Comparison of ENCODE assay signal across 14 cellular contexts in genomic region chr1:91819038-91819788, GRCh38.
DNase-seq lines count a peak whose midpoint lies in the region; ATAC-seq and TF ChIP-seq lines count a peak whose summit lies in the region.
"Had no signal": no experiment of that assay in that cellular context is flagged by ENCODE, and none has a peak within 500 bp of the region (broad histone marks: within the 10 kb centered on the region; RNA-seq: fewer than 3 reads in every experiment).

No MANE protein-coding gene starts in this region.

- peak overlapping the region; percentile 25 for H3K4me2 ChIP-seq in smooth muscle cell
- H3K4me2 ChIP-seq: SK-N-SH had no signal

- H3K27ac Mint-ChIP-seq in WTC11, result peak overlapping the region; percentile 45; the same call in 1 of the 2 replicates
- H3K27ac Mint-ChIP-seq: activated naive CD8-positive, alpha-beta T cell had no signal

- TF ChIP-seq CTCF in WTC11 (IDR thresholded peaks at IDR 0.05) (no peak), smooth muscle cell (IDR thresholded peaks at IDR 0.05; ENCODE audit: borderline replicate concordance, insufficient read depth, poor library complexity, severe bottlenecking) (no peak)

- H3K4me3 ChIP-seq in smooth muscle cell, result no peak overlapping the region
- H3K4me3 ChIP-seq: BLaER1 had no signal

- intact Hi-C loops in left colon (cut with DNase I, micrococcal nuclease), result no loop called here

- peaks cover 16% of the 10 kb centered on the region for H3K4me1 Mint-ChIP-seq in WTC11

- H3K27me3 Mint-ChIP-seq in WTC11 (ENCODE audit: low read depth), result no peaks in the 10 kb centered on the region
- H3K27me3 Mint-ChIP-seq: activated naive CD8-positive, alpha-beta T cell had no signal

- H3K27me3 ChIP-seq in smooth muscle cell (ENCODE audit: low read depth), result no peaks in the 10 kb centered on the region
- H3K27me3 ChIP-seq: BLaER1 had no signal

- CTCF ChIA-PET in HEK293T (lab: Yijun Ruan, JAX) (interaction anchor here (0.5 to 0.8 kb wide), 2 partner anchors 10 to 1383 kb away, joined by 3 to 4 read pairs; no protein-coding TSS in a partner anchor), WTC11 (lab: Charles Lee) (no interaction called here)

- no peaks in the 10 kb centered on the region for H3K36me3 Mint-ChIP-seq in WTC11
- H3K36me3 Mint-ChIP-seq: activated naive CD8-positive, alpha-beta T cell had no signal

- H3K4me1 ChIP-seq in smooth muscle cell (ENCODE audit: low read depth), result peaks cover 21% of the 10 kb centered on the region

- H3K36me3 ChIP-seq in smooth muscle cell (ENCODE audit: low read depth), result no peaks in the 10 kb centered on the region
- H3K36me3 ChIP-seq: BLaER1 had no signal

- WGBS in smooth muscle cell (ENCODE audit: low lambda C conversion rate), result 73% methylated on average over 11 of the region's 11 CpGs

- H3K79me2 ChIP-seq in smooth muscle cell (ENCODE audit: low read depth), result peaks cover 87% of the 10 kb centered on the region

- no peak for ATAC-seq in WTC11
- peak; percentile 34 for ATAC-seq in left colon
- ATAC-seq in HG03457 (IDR thresholded peaks at IDR 0.05; ENCODE audit: unreplicated experiment), result no peak
- ATAC-seq in GM21737 (IDR thresholded peaks at IDR 0.05; ENCODE audit: unreplicated experiment), result no peak
- ATAC-seq in HG02763 (IDR thresholded peaks at IDR 0.05; ENCODE audit: unreplicated experiment), result no peak

- no peak overlapping the region for H2AFZ ChIP-seq in smooth muscle cell (ENCODE audit: low read depth)

- POLR2A ChIA-PET in HEK293T (lab: Yijun Ruan, JAX) (interaction anchor here (0.6 to 1.4 kb wide), 3 partner anchors 11 to 318 kb away, joined by 3 to 4 read pairs (median 3); no protein-coding TSS in a partner anchor), WTC11 (lab: Charles Lee) (no interaction called here)

- H3K4me3 Mint-ChIP-seq in WTC11, result no peak overlapping the region
- H3K4me3 Mint-ChIP-seq: activated naive CD8-positive, alpha-beta T cell had no signal

- peak overlapping the region; percentile 26 for H3K27ac ChIP-seq in smooth muscle cell (ENCODE audit: low read depth)
- H3K27ac ChIP-seq: BLaER1 had no signal

- H3K9ac ChIP-seq in smooth muscle cell (ENCODE audit: low read depth), result no peak overlapping the region
- H3K9ac ChIP-seq: BLaER1, SK-N-SH had no signal

- H3F3A ChIP-seq in smooth muscle cell (ENCODE audit: low read depth), result peaks cover 9% of the 10 kb centered on the region

- no peaks in the 10 kb centered on the region for H3K9me3 Mint-ChIP-seq in WTC11

- no peak for DNase-seq in HEK293T (ENCODE audit: extremely low spot score)
- DNase-seq in WTC11 (ENCODE audit: low spot score), result no peak
- DNase-seq in left colon, result no peak
- no peak for DNase-seq in smooth muscle cell (lab: John Stamatoyannopoulos, UW; ENCODE audit: unreplicated experiment)
- DNase-seq in NCI-H446 treated with DMSO at 0.1 percent for 48 hours (lab: John Stamatoyannopoulos, UW), result no peak
- DNase-seq: KG1; NCI-H1436; SK-N-SH; stimulated activated CD8-positive, alpha-beta memory T cell treated with anti-CD3 and anti-CD28 coated beads, Interleukin-4, amount 100 ng/mL, for 48 hours had no signal

- H4K20me1 ChIP-seq in smooth muscle cell (ENCODE audit: low read depth), result peaks cover 46% of the 10 kb centered on the region
- H4K20me1 ChIP-seq: BLaER1 had no signal

- no peaks in the 10 kb centered on the region for H3K9me3 ChIP-seq in smooth muscle cell (replicated peaks; ENCODE audit: low read depth)
- H3K9me3 ChIP-seq: BLaER1, SK-N-SH had no signal

TF ChIP-seq in HEK293T, 16 proteins besides CTCF, POLR2A, EP300 and RAD21:
- TF ChIP-seq CTBP1 (IDR thresholded peaks at IDR 0.05; ENCODE audit: borderline replicate concordance), result peak; percentile 54; the same call in 1 of the 2 replicates
- TF ChIP-seq, protein P1, sequence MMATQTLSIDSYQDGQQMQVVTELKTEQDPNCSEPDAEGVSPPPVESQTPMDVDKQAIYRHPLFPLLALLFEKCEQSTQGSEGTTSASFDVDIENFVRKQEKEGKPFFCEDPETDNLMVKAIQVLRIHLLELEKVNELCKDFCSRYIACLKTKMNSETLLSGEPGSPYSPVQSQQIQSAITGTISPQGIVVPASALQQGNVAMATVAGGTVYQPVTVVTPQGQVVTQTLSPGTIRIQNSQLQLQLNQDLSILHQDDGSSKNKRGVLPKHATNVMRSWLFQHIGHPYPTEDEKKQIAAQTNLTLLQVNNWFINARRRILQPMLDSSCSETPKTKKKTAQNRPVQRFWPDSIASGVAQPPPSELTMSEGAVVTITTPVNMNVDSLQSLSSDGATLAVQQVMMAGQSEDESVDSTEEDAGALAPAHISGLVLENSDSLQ (IDR thresholded peaks at IDR 0.05), result peak; percentile 97
- no peak for TF ChIP-seq L3MBTL2 (conservative IDR thresholded peaks at IDR 0.05)
- TF ChIP-seq ZNF384 (IDR thresholded peaks at IDR 0.05), result peak; percentile 76
- TF ChIP-seq LEF1 (IDR thresholded peaks at IDR 0.05; ENCODE audit: borderline replicate concordance), result no peak
- no peak for TF ChIP-seq FOXA1 (IDR thresholded peaks at IDR 0.05)

TF ChIP-seq in WTC11, 78 proteins besides CTCF, POLR2A, EP300 and RAD21 (continues in another document):
- TF ChIP-seq FOXK1 (CRISPR knock-in tag; IDR thresholded peaks at IDR 0.05) (no peak), ETV6 (CRISPR knock-in tag; IDR thresholded peaks at IDR 0.05) (no peak), TCF7 (CRISPR knock-in tag; IDR thresholded peaks at IDR 0.05; ENCODE audit: low read depth) (no peak), AFF4 (CRISPR knock-in tag; IDR thresholded peaks at IDR 0.05; ENCODE audit: borderline replicate concordance) (no peak), KAT7 (CRISPR knock-in tag; IDR thresholded peaks at IDR 0.05; ENCODE audit: borderline replicate concordance) (no peak), ELF4 (CRISPR knock-in tag; IDR thresholded peaks at IDR 0.05; ENCODE audit: low read depth) (no peak)
- TF ChIP-seq, protein P2, sequence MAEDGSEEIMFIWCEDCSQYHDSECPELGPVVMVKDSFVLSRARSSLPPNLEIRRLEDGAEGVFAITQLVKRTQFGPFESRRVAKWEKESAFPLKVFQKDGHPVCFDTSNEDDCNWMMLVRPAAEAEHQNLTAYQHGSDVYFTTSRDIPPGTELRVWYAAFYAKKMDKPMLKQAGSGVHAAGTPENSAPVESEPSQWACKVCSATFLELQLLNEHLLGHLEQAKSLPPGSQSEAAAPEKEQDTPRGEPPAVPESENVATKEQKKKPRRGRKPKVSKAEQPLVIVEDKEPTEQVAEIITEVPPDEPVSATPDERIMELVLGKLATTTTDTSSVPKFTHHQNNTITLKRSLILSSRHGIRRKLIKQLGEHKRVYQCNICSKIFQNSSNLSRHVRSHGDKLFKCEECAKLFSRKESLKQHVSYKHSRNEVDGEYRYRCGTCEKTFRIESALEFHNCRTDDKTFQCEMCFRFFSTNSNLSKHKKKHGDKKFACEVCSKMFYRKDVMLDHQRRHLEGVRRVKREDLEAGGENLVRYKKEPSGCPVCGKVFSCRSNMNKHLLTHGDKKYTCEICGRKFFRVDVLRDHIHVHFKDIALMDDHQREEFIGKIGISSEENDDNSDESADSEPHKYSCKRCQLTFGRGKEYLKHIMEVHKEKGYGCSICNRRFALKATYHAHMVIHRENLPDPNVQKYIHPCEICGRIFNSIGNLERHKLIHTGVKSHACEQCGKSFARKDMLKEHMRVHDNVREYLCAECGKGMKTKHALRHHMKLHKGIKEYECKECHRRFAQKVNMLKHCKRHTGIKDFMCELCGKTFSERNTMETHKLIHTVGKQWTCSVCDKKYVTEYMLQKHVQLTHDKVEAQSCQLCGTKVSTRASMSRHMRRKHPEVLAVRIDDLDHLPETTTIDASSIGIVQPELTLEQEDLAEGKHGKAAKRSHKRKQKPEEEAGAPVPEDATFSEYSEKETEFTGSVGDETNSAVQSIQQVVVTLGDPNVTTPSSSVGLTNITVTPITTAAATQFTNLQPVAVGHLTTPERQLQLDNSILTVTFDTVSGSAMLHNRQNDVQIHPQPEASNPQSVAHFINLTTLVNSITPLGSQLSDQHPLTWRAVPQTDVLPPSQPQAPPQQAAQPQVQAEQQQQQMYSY (CRISPR knock-in tag; IDR thresholded peaks at IDR 0.05), result no peak
- TF ChIP-seq, protein P3, sequence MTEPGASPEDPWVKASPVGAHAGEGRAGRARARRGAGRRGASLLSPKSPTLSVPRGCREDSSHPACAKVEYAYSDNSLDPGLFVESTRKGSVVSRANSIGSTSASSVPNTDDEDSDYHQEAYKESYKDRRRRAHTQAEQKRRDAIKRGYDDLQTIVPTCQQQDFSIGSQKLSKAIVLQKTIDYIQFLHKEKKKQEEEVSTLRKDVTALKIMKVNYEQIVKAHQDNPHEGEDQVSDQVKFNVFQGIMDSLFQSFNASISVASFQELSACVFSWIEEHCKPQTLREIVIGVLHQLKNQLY (CRISPR knock-in tag; IDR thresholded peaks at IDR 0.05), result no peak
